Comparison of ENCODE assay signal across 8 cellular contexts in genomic region chr2:237473474-237474453, GRCh38. TPM values are rescaled to one million over a fixed set of nuclear protein-coding genes. Genes with fewer than 3 reads are reported as not detected.
A peak's percentile ranks its signal among the peaks of the same experiment; 100 is the strongest.
DNase-seq lines count a peak whose midpoint lies in the region; ATAC-seq and TF ChIP-seq lines count a peak whose summit lies in the region.

No MANE protein-coding gene starts in this region.

- ATAC-seq in activated T-cell treated with anti-CD3 and anti-CD28 coated beads, Interleukin-2, amount 50 U/mL, for 4 hours: no peak
- no peak for ATAC-seq in HG02981 (IDR thresholded peaks at IDR 0.05; ENCODE audit: unreplicated experiment)
- ATAC-seq in GM18870 (IDR thresholded peaks at IDR 0.05; ENCODE audit: unreplicated experiment): no peak

- H3K4me1 Mint-ChIP-seq in activated T-cell treated with anti-CD3 and anti-CD28 coated beads, Interleukin-2, amount 50 U/mL, for 4 hours (ENCODE audit: low read depth): peaks cover 9% of the 10 kb centered on the region

- no peaks in the 10 kb centered on the region for H3K36me3 ChIP-seq in tibial artery

- H3K4me3 ChIP-seq in tibial artery: no peak overlapping the region

- TF ChIP-seq CTCF in tibial artery (IDR thresholded peaks at IDR 0.05): no peak

- peak; percentile 62 for DNase-seq in activated effector memory CD4-positive, alpha-beta T cell treated with anti-CD3 and anti-CD28 coated beads, Interleukin-2, amount 50 U/mL, for 16 hours
- DNase-seq in activated effector memory CD4-positive, alpha-beta T cell treated with Interleukin-2 at 50 U/mL for 16 hours: no peak
- DNase-seq in activated T-cell treated with anti-CD3 and anti-CD28 coated beads, Interleukin-2, amount 50 U/mL, for 4 hours: no peak
- DNase-seq in left kidney (ENCODE audit: low read depth, low spot score): peak; percentile 33
- DNase-seq in tibial artery: no peak
- no peak for DNase-seq in NCI-H748 treated with DMSO at 0.1 percent for 48 hours (lab: John Stamatoyannopoulos, UW)

- H3K4me1 ChIP-seq in tibial artery: peaks cover 0 to 34% (median 10%) of the 10 kb centered on the region in 4 donors

- H3K27me3 ChIP-seq in tibial artery: no peaks in the 10 kb centered on the region

- no peaks in the 10 kb centered on the region for H3K9me3 Mint-ChIP-seq in activated T-cell treated with anti-CD3 and anti-CD28 coated beads, Interleukin-2, amount 50 U/mL, for 4 hours

- intact Hi-C loops in tibial artery (cut with DNase I; ENCODE audit: low total_unique reads): loop anchor here (5.0 to 10.0 kb wide), 3 partner anchors 51 to 349 kb away; no protein-coding TSS in a partner anchor

- H3K9me3 ChIP-seq in tibial artery: no peaks in the 10 kb centered on the region

- peak overlapping the region; percentile 83 for H3K4me3 Mint-ChIP-seq in activated T-cell treated with anti-CD3 and anti-CD28 coated beads, Interleukin-2, amount 50 U/mL, for 4 hours

- peaks cover 15% of the 10 kb centered on the region for H3K27me3 Mint-ChIP-seq in activated T-cell treated with anti-CD3 and anti-CD28 coated beads, Interleukin-2, amount 50 U/mL, for 4 hours (ENCODE audit: low read depth)

- peak overlapping the region; percentile 92 to 95 for H3K27ac ChIP-seq in tibial artery

- no peaks in the 10 kb centered on the region for H3K36me3 Mint-ChIP-seq in activated T-cell treated with anti-CD3 and anti-CD28 coated beads, Interleukin-2, amount 50 U/mL, for 4 hours (ENCODE audit: insufficient read depth)

RNA-seq across cellular contexts. Expression of gene MLPH, which starts 13.3 kb away (rescaled TPM):
- under 1 TPM; 0.38 to 0.48 (median 0.47) TPM for total RNA-seq in activated T-cell treated with anti-CD3 and anti-CD28 coated beads, Interleukin-2, amount 50 U/mL, for 4 hours

RNA-seq across cellular contexts. Expression of gene COL6A3, which starts 59.8 kb away (rescaled TPM):
- 10 to 100 TPM; 19.2 to 33.2 (median 19.4) TPM for total RNA-seq in activated T-cell treated with anti-CD3 and anti-CD28 coated beads, Interleukin-2, amount 50 U/mL, for 4 hours

Comparison
In these comparisons a context has a peak if more than half of its experiments do, and no peak if none do; other contexts are left out.
1. DNase-seq: peak in activated effector memory CD4-positive, alpha-beta T cell treated with anti-CD3 and anti-CD28 coated beads, Interleukin-2, amount 50 U/mL, for 16 hours (single experiment) and left kidney (single experiment); none in activated effector memory CD4-positive, alpha-beta T cell treated with Interleukin-2 at 50 U/mL for 16 hours (single experiment), activated T-cell treated with anti-CD3 and anti-CD28 coated beads, Interleukin-2, amount 50 U/mL, for 4 hours (single experiment), tibial artery (0 of 2) and NCI-H748 treated with DMSO at 0.1 percent for 48 hours (single experiment).